ENCODE assay signal across 25 cellular contexts in genomic region chr17:50440838-50441829, GRCh38. TPM values are rescaled to one million over a fixed set of nuclear protein-coding genes. Genes with fewer than 3 reads are reported as not detected.
DNase-seq lines count a peak whose midpoint lies in the region; ATAC-seq and TF ChIP-seq lines count a peak whose summit lies in the region.
"Had no signal": no experiment of that assay in that cellular context is flagged by ENCODE, and none has a peak within 500 bp of the region (broad histone marks: within the 10 kb centered on the region; RNA-seq: fewer than 3 reads in every experiment).

No MANE protein-coding gene starts in this region.

- no peak overlapping the region for H2BK20ac ChIP-seq in H9 (ENCODE audit: low read depth, low read length, poor library complexity, severe bottlenecking)

- no CpG with 5 or more reads among the region's 10 CpGs for WGBS in H9 (ENCODE audit: extremely low coverage, insufficient read length, low lambda C conversion rate)

- H2AK5ac ChIP-seq in H9 (ENCODE audit: insufficient read length, low read length), result no peak overlapping the region

- H3K4me2 ChIP-seq in H9 (ENCODE audit: insufficient read depth, insufficient read length, low read length), result no peak overlapping the region
- H3K4me2 ChIP-seq: BLaER1 treated with 17β-estradiol and CSF1 and Interleukin-3, amounts not matched to agents 10 nM and 100 nM had no signal

- no peak overlapping the region for H3K56ac ChIP-seq in H9 (ENCODE audit: insufficient read length, low read depth, low read length)

- ATAC-seq in gastrocnemius medialis (no peak), T-cell (replicated peaks in 1 of 4) (no peak), GM19328 (IDR thresholded peaks at IDR 0.05; ENCODE audit: unreplicated experiment) (no peak)
- ATAC-seq in stimulated activated naive CD8-positive, alpha-beta T cell treated with anti-CD3 and anti-CD28 coated beads, Interleukin-15, Interleukin-2, amounts not matched to agents 100 U/mL and 50 U/mL, for 24 hours, result no peak
- ATAC-seq: GM12878; natural killer cell treated with Interleukin-12 subunit alpha and Interleukin-12 subunit beta and Interleukin-15 and Interleukin-18, amount 100 ng/mL, for 72 hours had no signal

- intact Hi-C loops in colonic mucosa (cut with DNase I) (no loop called here), gastrocnemius medialis (cut with DNase I; ENCODE audit: low total_unique reads) (no loop called here)

- no peak overlapping the region for H3K23ac ChIP-seq in H9 (ENCODE audit: insufficient read length, low read depth, low read length)

- H3T11ph ChIP-seq in H9 (ENCODE audit: low read length), result no peak overlapping the region

- H4K8ac ChIP-seq in H9 (replicated peaks; ENCODE audit: insufficient read length, low read depth, low read length), result no peak overlapping the region

- H3K79me1 ChIP-seq in H9 (ENCODE audit: insufficient read depth, low read depth, low read length, poor library complexity, severe bottlenecking), result no peaks in the 10 kb centered on the region

- no peaks in the 10 kb centered on the region for H3K79me2 ChIP-seq in H9 (ENCODE audit: insufficient read depth, low read length)

- H3K27me3 Mint-ChIP-seq in H9 (ENCODE audit: low read depth), result no peaks in the 10 kb centered on the region
- H3K27me3 Mint-ChIP-seq in mesothelial cell of epicardium (ENCODE audit: low read depth), result no peaks in the 10 kb centered on the region
- no peaks in the 10 kb centered on the region for H3K27me3 Mint-ChIP-seq in T-cell
- H3K27me3 Mint-ChIP-seq: activated naive CD8-positive, alpha-beta T cell treated with anti-CD3 and anti-CD28 coated beads for 36 hours; natural killer cell treated with Interleukin-12 subunit alpha and Interleukin-12 subunit beta and Interleukin-15 and Interleukin-18, amount 100 ng/mL, for 72 hours had no signal

- POLR2A ChIA-PET in T-cell (lab: Charles Lee), result no interaction called here

- H3K4me1 ChIP-seq in H9 (ENCODE audit: insufficient read depth, low read length) (no peaks in the 10 kb centered on the region), colonic mucosa (peaks cover 6% of the 10 kb centered on the region), gastrocnemius medialis (peaks cover 45 to 47% of the 10 kb centered on the region in 2 donors)
- H3K4me1 ChIP-seq: ascending aorta; BLaER1 treated with 17β-estradiol and CSF1 and Interleukin-3, amounts not matched to agents 10 nM and 100 nM had no signal

- H3K9me3 Mint-ChIP-seq in H9 (no peaks in the 10 kb centered on the region), mesothelial cell of epicardium (no peaks in the 10 kb centered on the region), T-cell (no peaks in the 10 kb centered on the region)
- H3K9me3 Mint-ChIP-seq: activated naive CD8-positive, alpha-beta T cell treated with anti-CD3 and anti-CD28 coated beads for 36 hours; activated T-helper 2 cell treated with anti-CD3 and anti-CD28 coated beads, Interferon-gamma antibody, Interleukin-2, Interleukin-4, amounts not matched to agents 10 μg/mL and 5 μg/mL and 100 μg/mL, durations not matched to agents 14 hours and 24 hours and 36 hours; natural killer cell treated with Interleukin-12 subunit alpha and Interleukin-12 subunit beta and Interleukin-15 and Interleukin-18, amount 100 ng/mL, for 72 hours had no signal

- in situ Hi-C loops in gastrocnemius medialis (cut with MboI; ENCODE audit: low sequenced_read_pairs in 4 of 4), result no loop called here

- no peak overlapping the region for H2BK15ac ChIP-seq in H9 (ENCODE audit: low read depth, low read length)

- H2BK5ac ChIP-seq in H9 (ENCODE audit: insufficient read length, low read length), result no peak overlapping the region

- no peak overlapping the region for H2BK120ac ChIP-seq in H9 (ENCODE audit: low read depth, low read length, poor library complexity, severe bottlenecking)

- H4K91ac ChIP-seq in H9 (ENCODE audit: insufficient read length, low read depth, low read length), result no peak overlapping the region

- no peak overlapping the region for H4K5ac ChIP-seq in H9 (ENCODE audit: insufficient read length, low read depth, low read length)

- H2BK12ac ChIP-seq in H9 (ENCODE audit: insufficient read length, low read depth, low read length), result no peak overlapping the region

- no peak overlapping the region for H3K18ac ChIP-seq in H9 (ENCODE audit: insufficient read length, low read depth, low read length)

- no peaks in the 10 kb centered on the region for H3K36me3 ChIP-seq in colonic mucosa
- no peaks in the 10 kb centered on the region for H3K36me3 ChIP-seq in gastrocnemius medialis
- H3K36me3 ChIP-seq: ascending aorta had no signal

- H3K36me3 Mint-ChIP-seq in H9 (ENCODE audit: insufficient read depth in 1 of 3, low read depth in 3 of 3) (no peaks in the 10 kb centered on the region), mesothelial cell of epicardium (peaks cover 8% of the 10 kb centered on the region), T-cell (peaks cover 3% of the 10 kb centered on the region)
- H3K36me3 Mint-ChIP-seq: natural killer cell treated with Interleukin-12 subunit alpha and Interleukin-12 subunit beta and Interleukin-15 and Interleukin-18, amount 100 ng/mL, for 72 hours had no signal

- H3K14ac ChIP-seq in H9 (ENCODE audit: insufficient read depth, low read length), result no peak overlapping the region

- H3K27ac Mint-ChIP-seq in H9, result peak overlapping the region in 2 of 3 experiments; percentile 15 to 73; a peak in 2 of 7 replicates
- H3K27ac Mint-ChIP-seq in mesothelial cell of epicardium, result peak overlapping the region; percentile 89
- H3K27ac Mint-ChIP-seq in T-cell, result no peak overlapping the region
- H3K27ac Mint-ChIP-seq: activated naive CD8-positive, alpha-beta T cell treated with anti-CD3 and anti-CD28 coated beads for 36 hours; activated T-helper 2 cell treated with anti-CD3 and anti-CD28 coated beads, Interferon-gamma antibody, Interleukin-2, Interleukin-4, amounts not matched to agents 10 μg/mL and 5 μg/mL and 100 μg/mL, durations not matched to agents 14 hours and 24 hours and 36 hours; natural killer cell treated with Interleukin-12 subunit alpha and Interleukin-12 subunit beta and Interleukin-15 and Interleukin-18, amount 100 ng/mL, for 72 hours had no signal

- H3K4me3 ChIP-seq in colonic mucosa (no peak overlapping the region), gastrocnemius medialis (no peak overlapping the region)
- H3K4me3 ChIP-seq: ascending aorta; BLaER1 treated with 17β-estradiol and CSF1 and Interleukin-3, amounts not matched to agents 10 nM and 100 nM; dorsolateral prefrontal cortex; GM12878 had no signal

- H3K23me2 ChIP-seq in H9 (ENCODE audit: insufficient read length, low read depth, low read length, poor library complexity, severe bottlenecking), result no peaks in the 10 kb centered on the region

- no peak overlapping the region for H3K9ac ChIP-seq in H9 (ENCODE audit: extremely low read depth, insufficient read length, low read length)
- H3K9ac ChIP-seq in colonic mucosa (ENCODE audit: low read depth in 2 of 2, low read length in 2 of 2), result peak overlapping the region; percentile 57 to 81
- H3K9ac ChIP-seq: BLaER1 treated with 17β-estradiol and CSF1 and Interleukin-3, amounts not matched to agents 10 nM and 100 nM had no signal

- no peak overlapping the region for H2AFZ ChIP-seq in H9 (ENCODE audit: low read length)

- DNase-seq in H9 (no peak), colonic mucosa (peak; percentile 18), mesothelial cell of epicardium (ENCODE audit: low spot score in 2 of 2, unreplicated experiment in 2 of 2) (no peak), gastrocnemius medialis (no peak), T-cell (no peak)
- DNase-seq in stimulated activated naive CD8-positive, alpha-beta T cell treated with anti-CD3 and anti-CD28 coated beads, Interleukin-15, Interleukin-2, amounts not matched to agents 100 U/mL and 50 U/mL, for 24 hours, result no peak
- no peak for DNase-seq in activated CD4-positive, alpha-beta T cell treated with anti-CD3 and anti-CD28 coated beads for 48 hours
- DNase-seq: ACHN; activated CD4-positive, alpha-beta T cell treated with anti-CD3 and anti-CD28 coated beads, Interleukin-2, amount 50 U/mL, for 48 hours; activated CD4-positive, CD25-positive, alpha-beta regulatory T cell; activated CD8-positive, alpha-beta memory T cell treated with anti-CD3 and anti-CD28 coated beads, Interleukin-2, amount 50 U/mL, for 48 hours; activated naive CD8-positive, alpha-beta T cell treated with anti-CD3 and anti-CD28 coated beads for 36 hours; Karpas-422; left cardiac atrium; midbrain; NCI-H187 treated with DMSO at 0.1 percent for 48 hours; NCI-H748 treated with DMSO at 0.1 percent for 48 hours had no signal

- TF ChIP-seq POLR2A in gastrocnemius medialis (IDR thresholded peaks at IDR 0.05), result no peak

- CTCF ChIA-PET in T-cell (lab: Charles Lee), result no interaction called here

- H3K9me3 ChIP-seq in H9 (ENCODE audit: control insufficient read depth, low read depth, low read length) (no peaks in the 10 kb centered on the region), colonic mucosa (no peaks in the 10 kb centered on the region), gastrocnemius medialis (no peaks in the 10 kb centered on the region)
- H3K9me3 ChIP-seq: ascending aorta; BLaER1 treated with 17β-estradiol and CSF1 and Interleukin-3, amounts not matched to agents 10 nM and 100 nM had no signal

- no peak overlapping the region for H3K4ac ChIP-seq in H9 (ENCODE audit: low read depth, low read length)

- H3K4me1 Mint-ChIP-seq in H9 (peaks cover 11 to 12% of the 10 kb centered on the region in 2 experiments), mesothelial cell of epicardium (peaks cover 40% of the 10 kb centered on the region), T-cell (no peaks in the 10 kb centered on the region)
- H3K4me1 Mint-ChIP-seq: activated naive CD8-positive, alpha-beta T cell treated with anti-CD3 and anti-CD28 coated beads for 36 hours had no signal

- H3K4me3 Mint-ChIP-seq in H9, result no peak overlapping the region
- H3K4me3 Mint-ChIP-seq in mesothelial cell of epicardium, result no peak overlapping the region
- H3K4me3 Mint-ChIP-seq in T-cell, result no peak overlapping the region
- H3K4me3 Mint-ChIP-seq: activated naive CD8-positive, alpha-beta T cell treated with anti-CD3 and anti-CD28 coated beads for 36 hours; natural killer cell treated with Interleukin-12 subunit alpha and Interleukin-12 subunit beta and Interleukin-15 and Interleukin-18, amount 100 ng/mL, for 72 hours had no signal

- H3K27ac ChIP-seq in H9 (ENCODE audit: insufficient read length, low read depth, low read length) (no peak overlapping the region), colonic mucosa (peak overlapping the region; percentile 19), gastrocnemius medialis (peak overlapping the region; percentile 76 to 87 (median 85))
- H3K27ac ChIP-seq: ascending aorta; BLaER1 treated with 17β-estradiol and CSF1 and Interleukin-3, amounts not matched to agents 10 nM and 100 nM had no signal

- no peaks in the 10 kb centered on the region for H4K20me1 ChIP-seq in H9 (ENCODE audit: control insufficient read depth, insufficient read depth, insufficient read length)

- H3K27me3 ChIP-seq in H9 (ENCODE audit: insufficient read depth, low read length) (no peaks in the 10 kb centered on the region), colonic mucosa (no peaks in the 10 kb centered on the region), gastrocnemius medialis (no peaks in the 10 kb centered on the region)
- H3K27me3 ChIP-seq: ascending aorta; BLaER1 treated with 17β-estradiol and CSF1 and Interleukin-3, amounts not matched to agents 10 nM and 100 nM; dorsolateral prefrontal cortex had no signal

- TF ChIP-seq CTCF in H9 (conservative IDR thresholded peaks at IDR 0.05) (no peak), colonic mucosa (IDR thresholded peaks at IDR 0.05) (no peak), mesothelial cell of epicardium (IDR thresholded peaks at IDR 0.05; ENCODE audit: unreplicated experiment) (no peak), gastrocnemius medialis (IDR thresholded peaks at IDR 0.05 in 4 of 5, conservative IDR thresholded peaks at IDR 0.05 in 1 of 5) (no peak)

RNA-seq across cellular contexts. Expression of gene ACSF2, which starts 15.1 kb away (rescaled TPM):
- total RNA-seq in H9 (2021) (12.2 TPM in 2 replicates), colonic mucosa (100 to 1,000 TPM in 1 of 2 donors, 10 to 100 TPM in 1; 50.8 to 119 TPM), mesothelial cell of epicardium (107 to 113 TPM (median 112 TPM) in 3 replicates), gastrocnemius medialis (10 to 100 TPM in 3 of 4 donors, 1 to 10 TPM in 1; 8.7 to 61.4 (median 34.2) TPM), T-cell (10 to 100 TPM; 17.7 to 26.4 (median 21.3) TPM)

RNA-seq across cellular contexts. Expression of gene CHAD, which starts 27.5 kb away (rescaled TPM):
- total RNA-seq in H9 (2021), result 0.46 and 0.57 TPM in 2 replicates
- total RNA-seq in colonic mucosa, result 1 to 10 TPM; 1.8 to 3.6 TPM
- total RNA-seq in mesothelial cell of epicardium, result not detected in 3 replicates
- 1 to 10 TPM in 2 of 4 donors, not detected in 2; 1.8 to 8.8 TPM for total RNA-seq in gastrocnemius medialis
- total RNA-seq in T-cell, result not detected
- total RNA-seq: activated naive CD8-positive, alpha-beta T cell treated with anti-CD3 and anti-CD28 coated beads for 36 hours; activated T-helper 2 cell treated with anti-CD3 and anti-CD28 coated beads, Interferon-gamma antibody, Interleukin-2, Interleukin-4, amounts not matched to agents 10 μg/mL and 5 μg/mL and 100 μg/mL, durations not matched to agents 14 hours and 24 hours and 36 hours; ascending aorta; Daoy; GM12878; natural killer cell treated with Interleukin-12 subunit alpha and Interleukin-12 subunit beta and Interleukin-15 and Interleukin-18, amount 100 ng/mL, for 72 hours had no signal

RNA-seq across cellular contexts. Expression of gene RSAD1, which starts 37.5 kb away (rescaled TPM):
- total RNA-seq in H9 (2021) (27.9 and 29.6 TPM in 2 replicates), colonic mucosa (10 to 100 TPM; 22.2 to 29.3 TPM), mesothelial cell of epicardium (40.1 to 40.8 TPM (median 40.7 TPM) in 3 replicates), gastrocnemius medialis (10 to 100 TPM; 27.1 to 67.4 (median 52.7) TPM), T-cell (10 to 100 TPM; 61.2 to 80.9 (median 73.2) TPM)

RNA-seq across cellular contexts. Expression of gene LRRC59, which starts 43.8 kb away (rescaled TPM):
- 105 and 106 TPM in 2 replicates for total RNA-seq in H9 (2021)
- total RNA-seq in colonic mucosa, result 100 to 1,000 TPM; 147 to 265 TPM
- total RNA-seq in mesothelial cell of epicardium, result 60.7 to 65.1 TPM (median 63.5 TPM) in 3 replicates
- total RNA-seq in gastrocnemius medialis, result 10 to 100 TPM; 25.4 to 73.2 (median 55.8) TPM
- total RNA-seq in T-cell, result 10 to 100 TPM; 29.4 to 41.7 (median 33.1) TPM

Comparison
In these comparisons a context has a peak if more than half of its experiments do, and no peak if none do; other contexts are left out.
1. H3K27ac Mint-ChIP-seq: peak in H9 (2 of 3) and mesothelial cell of epicardium (single experiment); none in T-cell (0 of 2).